In the genomic region with DNA sequence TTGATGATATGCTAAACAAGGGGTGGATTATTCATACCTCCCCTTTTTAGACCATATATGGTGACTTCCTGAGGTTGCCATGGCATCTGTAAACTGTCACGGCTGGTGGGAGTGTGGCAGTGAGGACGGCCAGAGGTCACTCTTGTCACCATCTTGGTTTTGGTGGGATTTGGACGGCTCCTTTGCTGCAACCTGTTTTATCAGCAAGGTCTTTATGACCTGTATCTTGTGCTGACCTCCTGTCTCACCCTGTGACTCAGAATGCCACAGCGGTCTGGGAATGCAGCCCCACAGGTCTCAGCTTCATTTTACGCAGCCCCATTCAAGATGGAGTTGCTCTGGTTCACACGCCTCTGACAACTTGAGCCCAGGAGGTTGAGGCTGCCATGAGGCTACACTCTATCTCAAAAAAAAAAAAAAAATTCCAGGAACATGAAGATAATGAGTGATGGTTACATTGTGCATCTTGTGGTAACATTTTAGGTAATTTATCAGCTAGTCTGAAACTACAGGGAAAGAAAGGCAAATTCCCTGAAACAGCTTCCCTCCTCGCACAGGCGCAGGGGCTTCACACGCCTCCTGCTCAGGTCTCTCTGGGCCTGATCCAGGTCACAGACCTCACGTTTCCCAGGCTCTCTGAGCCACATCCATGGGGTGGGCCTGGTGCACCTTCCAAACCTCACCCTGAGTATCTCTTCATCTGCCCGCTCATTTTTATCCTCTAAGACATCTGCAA, we compare ENCODE assay signal across 16 cellular contexts. TPM values are rescaled to one million over a fixed set of nuclear protein-coding genes. Genes with fewer than 3 reads are reported as not detected.
DNase-seq lines count a peak whose midpoint lies in the region; ATAC-seq, FAIRE-seq and TF ChIP-seq lines count a peak whose summit lies in the region.
"Had no signal": no experiment of that assay in that cellular context is flagged by ENCODE, and none has a peak within 500 bp of the region (broad histone marks: within the 10 kb centered on the region; RNA-seq: fewer than 3 reads in every experiment).

No MANE protein-coding gene starts in this region.

- no peak for ATAC-seq in A549
- no peak for ATAC-seq in Panc1

- no peak overlapping the region for H3K4me2 ChIP-seq in A549
- no peak overlapping the region for H3K4me2 ChIP-seq in GM23248 (ENCODE audit: unreplicated experiment)

- no TSS peak for BruUV-seq in Panc1 (replicated peaks; lab: Mats Ljungman, UMichigan)

- intact Hi-C loops in Panc1 (cut with micrococcal nuclease; ENCODE audit: unreplicated experiment), result no loop called here
- intact Hi-C loops in activated CD4-positive, alpha-beta memory T cell treated with anti-CD3 and anti-CD28 coated beads for 36 hours (cut with micrococcal nuclease), result no loop called here

- no peaks in the 10 kb centered on the region for H3K9me3 Mint-ChIP-seq in nephron
- no peaks in the 10 kb centered on the region for H3K9me3 Mint-ChIP-seq in activated CD4-positive, alpha-beta memory T cell treated with anti-CD3 and anti-CD28 coated beads for 36 hours
- H3K9me3 Mint-ChIP-seq: CD4-positive, alpha-beta memory T cell had no signal

- H3K27ac Mint-ChIP-seq in nephron, result peak overlapping the region; percentile 11 to 65 (median 60)
- H3K27ac Mint-ChIP-seq in activated CD4-positive, alpha-beta memory T cell treated with anti-CD3 and anti-CD28 coated beads for 36 hours, result no peak overlapping the region
- H3K27ac Mint-ChIP-seq: CD4-positive, alpha-beta memory T cell had no signal

- no peaks in the 10 kb centered on the region for H3K9me3 ChIP-seq in A549
- H3K9me3 ChIP-seq in Panc1 (ENCODE audit: control insufficient read depth, insufficient read depth, low read depth, low read length), result no peaks in the 10 kb centered on the region
- H3K9me3 ChIP-seq in GM23248 (ENCODE audit: low read depth), result no peaks in the 10 kb centered on the region

- no peak overlapping the region for H3K4me3 Mint-ChIP-seq in nephron
- H3K4me3 Mint-ChIP-seq in activated CD4-positive, alpha-beta memory T cell treated with anti-CD3 and anti-CD28 coated beads for 36 hours, result no peak overlapping the region
- H3K4me3 Mint-ChIP-seq: CD4-positive, alpha-beta memory T cell had no signal

- TF ChIP-seq CTCF in A549 (IDR thresholded peaks at IDR 0.05) (no peak), Panc1 (IDR thresholded peaks at IDR 0.05) (no peak), nephron (IDR thresholded peaks at IDR 0.05; ENCODE audit: unreplicated experiment in 3 of 3) (no peak)

- in situ Hi-C loops in Panc1 (cut with HindIII; ENCODE audit: low pct_unique_long_range_greater_than_20kb, low sequenced_read_pairs), result no loop called here
- in situ Hi-C loops in GM23248 (cut with MboI), result no loop called here

- H3K27ac ChIP-seq in A549, result no peak overlapping the region
- 0 out of 2 replicates have a peak overlapping the region, but pooled peaks have one; percentile 11 for H3K27ac ChIP-seq in Panc1 (ENCODE audit: low read length)
- H3K27ac ChIP-seq in GM23248, result no peak overlapping the region

- 82% methylated on average over 11 of the region's 11 CpGs for WGBS in A549 (ENCODE audit: missing lambda C conversion rate)
- 61 to 62% methylated on average over 11 of the region's 11 CpGs for WGBS in GM23248 (ENCODE audit: low coverage in 1 of 2, low lambda C conversion rate in 2 of 2, missing lambda C conversion rate in 2 of 2), 2 experiments

- H3K27me3 Mint-ChIP-seq in nephron (ENCODE audit: low read depth), result peaks cover 59% of the 10 kb centered on the region
- H3K27me3 Mint-ChIP-seq in activated CD4-positive, alpha-beta memory T cell treated with anti-CD3 and anti-CD28 coated beads for 36 hours, result peaks cover 43% of the 10 kb centered on the region

- TF ChIP-seq POLR2A in A549 (IDR thresholded peaks at IDR 0.05; ENCODE audit: low read length), result no peak

- DNase-seq in A549 (ENCODE audit: low read depth in 1 of 2, low spot score in 1 of 2), result no peak
- DNase-seq in ELF-1 (ENCODE audit: low read depth, low spot score), result peak; percentile 33
- DNase-seq in Panc1 (ENCODE audit: low read depth, low spot score), result no peak
- no peak for DNase-seq in activated naive CD4-positive, alpha-beta T cell treated with anti-CD3 and anti-CD28 coated beads, Interleukin-2, amount 50 U/mL, for 16 hours
- DNase-seq in activated CD4-positive, alpha-beta memory T cell treated with anti-CD3 and anti-CD28 coated beads for 36 hours, result no peak
- no peak for DNase-seq in GM23248
- DNase-seq: CD4-positive, alpha-beta memory T cell; DMS 273 treated with DMSO at 0.1 percent for 48 hours; NCI-H1092 treated with DMSO at 0.1 percent for 48 hours; NCI-H1694; NCI-H446 treated with DMSO at 0.1 percent for 48 hours; NCI-H748 treated with DMSO at 0.1 percent for 48 hours; SIG-M5 had no signal

- TF ChIP-seq EP300 in A549 (IDR thresholded peaks at IDR 0.05), result no peak

- H4K20me1 ChIP-seq in GM23248 (ENCODE audit: insufficient read depth), result no peaks in the 10 kb centered on the region

- H3K36me3 ChIP-seq in Panc1 (ENCODE audit: control insufficient read depth, insufficient read depth, low read length), result no peaks in the 10 kb centered on the region
- H3K36me3 ChIP-seq in GM23248 (ENCODE audit: low read depth), result no peaks in the 10 kb centered on the region

- no peak for TF ChIP-seq RAD21 in A549 (conservative IDR thresholded peaks at IDR 0.05 in 1 of 2, IDR thresholded peaks at IDR 0.05 in 1 of 2)

- H3K4me3 ChIP-seq in A549 (no peak overlapping the region), Panc1 (ENCODE audit: low read depth in 2 of 2, low read length in 2 of 2) (no peak overlapping the region), GM23248 (no peak overlapping the region)

- H3K36me3 Mint-ChIP-seq in nephron (ENCODE audit: low read depth), result no peaks in the 10 kb centered on the region
- no peaks in the 10 kb centered on the region for H3K36me3 Mint-ChIP-seq in activated CD4-positive, alpha-beta memory T cell treated with anti-CD3 and anti-CD28 coated beads for 36 hours
- H3K36me3 Mint-ChIP-seq: CD4-positive, alpha-beta memory T cell had no signal

- no peaks in the 10 kb centered on the region for H3F3A ChIP-seq in GM23248 (ENCODE audit: insufficient read depth)

- H3K27me3 ChIP-seq in Panc1 (ENCODE audit: control insufficient read depth, insufficient read depth, low read length) (no peaks in the 10 kb centered on the region), GM23248 (replicated peaks; ENCODE audit: insufficient read depth) (peaks cover 35% of the 10 kb centered on the region)

- CTCF ChIA-PET in A549 (lab: Yijun Ruan, JAX), result no interaction called here
- CTCF ChIA-PET in Panc1 (lab: Charles Lee), result interaction anchor here (0.6 kb wide), 1 partner anchor 10 kb away, joined by 3 read pairs; no protein-coding TSS in a partner anchor
- CTCF ChIA-PET in activated CD4-positive, alpha-beta memory T cell treated with anti-CD3 and anti-CD28 coated beads for 36 hours (lab: Charles Lee), result no interaction called here

- H3K9ac ChIP-seq in GM23248, result no peak overlapping the region

- peaks cover 29% of the 10 kb centered on the region for H3K4me1 Mint-ChIP-seq in nephron
- peaks cover 6% of the 10 kb centered on the region for H3K4me1 Mint-ChIP-seq in activated CD4-positive, alpha-beta memory T cell treated with anti-CD3 and anti-CD28 coated beads for 36 hours (ENCODE audit: low read depth)

- H3K79me2 ChIP-seq in GM23248 (ENCODE audit: insufficient read depth), result no peaks in the 10 kb centered on the region

- POLR2A ChIA-PET in A549 (lab: Yijun Ruan, JAX), result interaction anchor here (1.3 kb wide), 1 partner anchor 15 kb away, joined by 3 read pairs; the partner anchor contains the start of gene UBE2I
- POLR2A ChIA-PET in Panc1 (lab: Charles Lee), result interaction anchor here (0.7 kb wide), 1 partner anchor 16 kb away, joined by 7 read pairs; no protein-coding TSS in a partner anchor
- POLR2A ChIA-PET in activated CD4-positive, alpha-beta memory T cell treated with anti-CD3 and anti-CD28 coated beads for 36 hours (lab: Charles Lee), result interaction anchor here (0.7 kb wide), 1 partner anchor 82 kb away, joined by 5 read pairs; no protein-coding TSS in a partner anchor

- H3K4me1 ChIP-seq in A549 (peaks cover 14% of the 10 kb centered on the region), Panc1 (ENCODE audit: control insufficient read depth, insufficient read depth, low read length) (peaks cover 18% of the 10 kb centered on the region), GM23248 (ENCODE audit: insufficient read depth) (no peaks in the 10 kb centered on the region)

- no peak overlapping the region for H2AFZ ChIP-seq in GM23248

- H3K9me2 ChIP-seq in GM23248 (ENCODE audit: insufficient read depth), result no peaks in the 10 kb centered on the region

- no peak for FAIRE-seq in A549 (lab: Jason Lieb, UNC)
- FAIRE-seq: GM12891, HTR-8/SVneo had no signal

RNA-seq across cellular contexts. Expression of gene UBE2I, which starts 15.3 kb away (rescaled TPM):
- polyA plus RNA-seq in A549 (2011; rRNA removed), result 131 and 170 TPM in 2 replicates
- polyA plus RNA-seq in A549 (2012; cell fraction: cytosol; rRNA removed), result 90.3 and 102 TPM in 2 replicates
- polyA plus RNA-seq in A549 (2012; cell fraction: nucleus; rRNA removed), result 160 and 187 TPM in 2 replicates
- polyA plus RNA-seq in A549 (2017; fragmentation: RNase III; extraction: RNeasy Plus Mini Kit Qiagen cat#74134 plus additional on column Dnase treatment), result 207 to 210 TPM (median 208 TPM) in 3 replicates
- 71.2 and 83.1 TPM in 2 replicates for polyA minus RNA-seq in A549 (2011; rRNA and poly(A)+ RNA removed)
- total RNA-seq in Panc1 (2021; ENCODE audit: unreplicated experiment), result 198 TPM
- polyA plus RNA-seq in Panc1 (2012; ENCODE audit: insufficient read length), result 166 TPM
- total RNA-seq in activated CD4-positive, alpha-beta memory T cell treated with anti-CD3 and anti-CD28 coated beads for 36 hours, result 100 to 1,000 TPM; 248 to 249 TPM
- total RNA-seq in GM23248 (2014; rRNA removed; shearing (Covaris generic)), result 46.5 and 77.7 TPM in 2 replicates
- 133 and 134 TPM in 2 replicates for polyA plus RNA-seq in GM23248 (2016; fragmentation: Nextera tagmentation; extraction: Ambion mirVana)

RNA-seq across cellular contexts. Expression of gene TPSD1, which starts 38.2 kb away (rescaled TPM):
- polyA plus RNA-seq in A549 (2011; rRNA removed) (not detected in 2 replicates), A549 (2017; fragmentation: RNase III; extraction: RNeasy Plus Mini Kit Qiagen cat#74134 plus additional on column Dnase treatment) (not detected in 3 replicates), GM23248 (2016; fragmentation: Nextera tagmentation; extraction: Ambion mirVana) (not detected in 2 replicates)
- not detected in 2 replicates for polyA plus RNA-seq in A549 (2012; cell fraction: cytosol; rRNA removed)
- not detected in 2 replicates for polyA plus RNA-seq in A549 (2012; cell fraction: nucleus; rRNA removed)
- polyA minus RNA-seq in A549 (2011; rRNA and poly(A)+ RNA removed), result not detected in 2 replicates
- total RNA-seq in Panc1 (2021; ENCODE audit: unreplicated experiment), result 0.26 TPM
- polyA plus RNA-seq in Panc1 (2012; ENCODE audit: insufficient read length), result 0.21 TPM
- not detected for total RNA-seq in activated CD4-positive, alpha-beta memory T cell treated with anti-CD3 and anti-CD28 coated beads for 36 hours
- total RNA-seq in GM23248 (2014; rRNA removed; shearing (Covaris generic)), result not detected in 2 replicates
- total RNA-seq: CD4-positive, alpha-beta memory T cell had no signal
- polyA plus RNA-seq: CD4-positive, alpha-beta memory T cell had no signal

RNA-seq across cellular contexts. Expression of gene BAIAP3, which starts 39.4 kb away (rescaled TPM):
- polyA plus RNA-seq in A549 (2011; rRNA removed) (0.31 and 0.42 TPM in 2 replicates), A549 (2017; fragmentation: RNase III; extraction: RNeasy Plus Mini Kit Qiagen cat#74134 plus additional on column Dnase treatment) (0.26 to 0.51 TPM (median 0.32 TPM) in 3 replicates), GM23248 (2016; fragmentation: Nextera tagmentation; extraction: Ambion mirVana) (0.23 and 0.24 TPM in 2 replicates)
- polyA plus RNA-seq in A549 (2012; cell fraction: cytosol; rRNA removed), result 0.32 and 0.52 TPM in 2 replicates
- polyA plus RNA-seq in A549 (2012; cell fraction: nucleus; rRNA removed), result 4.1 and 5.1 TPM in 2 replicates
- polyA minus RNA-seq in A549 (2011; rRNA and poly(A)+ RNA removed), result 0.66 and 1.4 TPM in 2 replicates
- 9.4 TPM for total RNA-seq in Panc1 (2021; ENCODE audit: unreplicated experiment)
- polyA plus RNA-seq in Panc1 (2012; ENCODE audit: insufficient read length), result 8.2 TPM
- under 1 TPM; 0.17 to 0.31 TPM for total RNA-seq in activated CD4-positive, alpha-beta memory T cell treated with anti-CD3 and anti-CD28 coated beads for 36 hours
- 0.13 and 0.86 TPM in 2 replicates for total RNA-seq in GM23248 (2014; rRNA removed; shearing (Covaris generic))

RNA-seq across cellular contexts. Expression of gene TPSAB1, which starts 53.6 kb away (rescaled TPM):
- not detected in 2 replicates for polyA plus RNA-seq in A549 (2011; rRNA removed)
- 0.04 TPM in 1 of 2 replicates, not detected in the other for polyA plus RNA-seq in A549 (2012; cell fraction: cytosol; rRNA removed)
- not detected in 2 replicates for polyA plus RNA-seq in A549 (2012; cell fraction: nucleus; rRNA removed)
- polyA plus RNA-seq in A549 (2017; fragmentation: RNase III; extraction: RNeasy Plus Mini Kit Qiagen cat#74134 plus additional on column Dnase treatment), result not detected in 3 replicates
- not detected in 2 replicates for polyA minus RNA-seq in A549 (2011; rRNA and poly(A)+ RNA removed)
- total RNA-seq in Panc1 (2021; ENCODE audit: unreplicated experiment), result not detected
- not detected for polyA plus RNA-seq in Panc1 (2012; ENCODE audit: insufficient read length)
- total RNA-seq in activated CD4-positive, alpha-beta memory T cell treated with anti-CD3 and anti-CD28 coated beads for 36 hours, result not detected
- not detected in 2 replicates for total RNA-seq in GM23248 (2014; rRNA removed; shearing (Covaris generic))
- not detected in 2 replicates for polyA plus RNA-seq in GM23248 (2016; fragmentation: Nextera tagmentation; extraction: Ambion mirVana)
- total RNA-seq: CD4-positive, alpha-beta memory T cell had no signal
- polyA plus RNA-seq: CD4-positive, alpha-beta memory T cell had no signal

RNA-seq across cellular contexts. Expression of gene TSR3, which starts 57.6 kb away (rescaled TPM):
- polyA plus RNA-seq in A549 (2011; rRNA removed) (27.2 and 32.6 TPM in 2 replicates), A549 (2017; fragmentation: RNase III; extraction: RNeasy Plus Mini Kit Qiagen cat#74134 plus additional on column Dnase treatment) (50.9 to 52.3 TPM (median 51.7 TPM) in 3 replicates), GM23248 (2016; fragmentation: Nextera tagmentation; extraction: Ambion mirVana) (105 and 106 TPM in 2 replicates)
- polyA plus RNA-seq in A549 (2012; cell fraction: cytosol; rRNA removed), result 83.2 and 96.4 TPM in 2 replicates
- polyA plus RNA-seq in A549 (2012; cell fraction: nucleus; rRNA removed), result 54.3 and 67.4 TPM in 2 replicates
- 18.3 and 18.5 TPM in 2 replicates for polyA minus RNA-seq in A549 (2011; rRNA and poly(A)+ RNA removed)
- total RNA-seq in Panc1 (2021; ENCODE audit: unreplicated experiment), result 89.7 TPM
- polyA plus RNA-seq in Panc1 (2012; ENCODE audit: insufficient read length), result 149 TPM
- total RNA-seq in activated CD4-positive, alpha-beta memory T cell treated with anti-CD3 and anti-CD28 coated beads for 36 hours, result 10 to 100 TPM; 59.6 to 60.8 TPM
- 88.0 and 110 TPM in 2 replicates for total RNA-seq in GM23248 (2014; rRNA removed; shearing (Covaris generic))
